Comparison of ENCODE assay signal across 12 cellular contexts in genomic region chr1:185058886-185059285, GRCh38.
"Had no signal": no experiment of that assay in that cellular context is flagged by ENCODE, and none has a peak within 500 bp of the region (broad histone marks: within the 10 kb centered on the region; RNA-seq: fewer than 3 reads in every experiment).

No MANE protein-coding gene starts in this region.

- H3K4me3 ChIP-seq: esophagus muscularis mucosa, pancreas, tibial nerve, vagina had no signal

- H3K4me1 ChIP-seq: foreskin keratinocyte had no signal

- H3K27ac ChIP-seq: ascending aorta, esophagus muscularis mucosa, foreskin keratinocyte, pancreas, tibial nerve, vagina had no signal

- H3K36me3 ChIP-seq: ascending aorta, esophagus muscularis mucosa, pancreas, vagina had no signal

- H3K9me3 Mint-ChIP-seq: activated T-cell treated with anti-CD3 and anti-CD28 coated beads, Interleukin-2, amount 50 U/mL, for 4 hours; memory B cell had no signal

- ATAC-seq: activated T-cell treated with anti-CD3 and anti-CD28 coated beads, Interleukin-2, amount 50 U/mL, for 4 hours; foreskin keratinocyte; left lobe of liver; pancreas had no signal

- H3K9me3 ChIP-seq: ascending aorta, esophagus muscularis mucosa, pancreas, tibial nerve, vagina had no signal

- DNase-seq: activated CD4-positive, alpha-beta T cell treated with anti-CD3 and anti-CD28 coated beads, Interleukin-2, amount 50 U/mL, for 48 hours; activated CD4-positive, CD25-positive, alpha-beta regulatory T cell treated with anti-CD3 and anti-CD28 coated beads, Interleukin-2, amount 50 U/mL, for 72 hours; activated T-cell treated with anti-CD3 and anti-CD28 coated beads, Interleukin-2, amount 50 U/mL, for 4 hours; foreskin keratinocyte; head of caudate nucleus; pancreas had no signal

- H3K27me3 ChIP-seq: ascending aorta, esophagus muscularis mucosa, foreskin keratinocyte, pancreas, tibial nerve, vagina had no signal
